ENCODE assay signal across 17 cellular contexts in genomic region chr1:3129133-3129490, GRCh38.
DNase-seq lines count a peak whose midpoint lies in the region; ATAC-seq and TF ChIP-seq lines count a peak whose summit lies in the region.
"Had no signal": no experiment of that assay in that cellular context is flagged by ENCODE, and none has a peak within 500 bp of the region (broad histone marks: within the 10 kb centered on the region; RNA-seq: fewer than 3 reads in every experiment).

No MANE protein-coding gene starts in this region.

- H2AFZ ChIP-seq in H9 (ENCODE audit: low read length) (no peak overlapping the region), neural progenitor cell (replicated peaks) (no peak overlapping the region)

- H3K4me3 Mint-ChIP-seq in H9, result no peak overlapping the region
- H3K4me3 Mint-ChIP-seq in neural progenitor cell, result peak overlapping the region; percentile 6
- H3K4me3 Mint-ChIP-seq: CD14-positive monocyte had no signal

- no peak overlapping the region for H3K56ac ChIP-seq in H9 (ENCODE audit: insufficient read length, low read depth, low read length)

- H3K36me3 Mint-ChIP-seq in H9 (ENCODE audit: insufficient read depth in 1 of 3, low read depth in 3 of 3) (no peaks in the 10 kb centered on the region), neural progenitor cell (no peaks in the 10 kb centered on the region)
- H3K36me3 Mint-ChIP-seq: CD14-positive monocyte had no signal

- no peaks in the 10 kb centered on the region; the same call in 1 of the 2 replicates for H3K4me1 ChIP-seq in H9 (ENCODE audit: insufficient read depth, low read length)
- peaks cover 52% of the 10 kb centered on the region for H3K4me1 ChIP-seq in neural progenitor cell
- H3K4me1 ChIP-seq in tibial nerve, result peaks cover 0 to 99% (median 47%) of the 10 kb centered on the region in 4 donors

- H2BK20ac ChIP-seq in H9 (ENCODE audit: low read depth, low read length, poor library complexity, severe bottlenecking), result no peak overlapping the region

- H3K27ac ChIP-seq in H9 (ENCODE audit: insufficient read length, low read depth, low read length), result no peak overlapping the region
- H3K27ac ChIP-seq in cingulate gyrus (ENCODE audit: low read depth, low read length), result peak overlapping the region; percentile 72
- no peak overlapping the region for H3K27ac ChIP-seq in neural progenitor cell
- peak overlapping the region; percentile 53 to 94 (median 87) for H3K27ac ChIP-seq in tibial nerve
- H3K27ac ChIP-seq: A549, HL-60 had no signal

- no peaks in the 10 kb centered on the region for H3K9me3 ChIP-seq in H9 (ENCODE audit: control insufficient read depth, low read depth, low read length)
- H3K9me3 ChIP-seq in neural progenitor cell (ENCODE audit: low read depth), result no peaks in the 10 kb centered on the region
- no peaks in the 10 kb centered on the region for H3K9me3 ChIP-seq in tibial nerve
- H3K9me3 ChIP-seq: A549 had no signal

- WGBS in H9 (ENCODE audit: extremely low coverage, insufficient read length, low lambda C conversion rate), result no CpG with 5 or more reads among the region's 8 CpGs
- WGBS in tibial nerve, 2 donors, result 71 to 82% methylated on average over 7 to 8 of the region's 8 CpGs

- TF ChIP-seq CTCF in H9 (conservative IDR thresholded peaks at IDR 0.05) (no peak), neural progenitor cell (IDR thresholded peaks at IDR 0.05) (no peak), tibial nerve (IDR thresholded peaks at IDR 0.05) (no peak)

- no peak for TF ChIP-seq POLR2A in tibial nerve (IDR thresholded peaks at IDR 0.05)

- no peak for TF ChIP-seq EP300 in tibial nerve (IDR thresholded peaks at IDR 0.05)

- no peak overlapping the region for H3K4ac ChIP-seq in H9 (ENCODE audit: low read depth, low read length)

- no peak overlapping the region for H2BK5ac ChIP-seq in H9 (ENCODE audit: insufficient read length, low read length)

- ATAC-seq in HG03442 (IDR thresholded peaks at IDR 0.05; ENCODE audit: unreplicated experiment), result no peak
- no peak for ATAC-seq in HG03354 (IDR thresholded peaks at IDR 0.05; ENCODE audit: poor library complexity, severe bottlenecking, unreplicated experiment)
- ATAC-seq in GM21381 (IDR thresholded peaks at IDR 0.05; ENCODE audit: unreplicated experiment), result no peak

- no peak overlapping the region for H2AK5ac ChIP-seq in H9 (ENCODE audit: insufficient read length, low read length)

- no peak overlapping the region for H2BK12ac ChIP-seq in H9 (ENCODE audit: insufficient read length, low read depth, low read length)

- peak overlapping the region; percentile 17 for H3K23ac ChIP-seq in H9 (ENCODE audit: insufficient read length, low read depth, low read length)

- H4K91ac ChIP-seq in H9 (ENCODE audit: insufficient read length, low read depth, low read length), result no peak overlapping the region

- H2BK120ac ChIP-seq in H9 (ENCODE audit: low read depth, low read length, poor library complexity, severe bottlenecking), result no peak overlapping the region

- peaks cover 21% of the 10 kb centered on the region for H3F3A ChIP-seq in neural progenitor cell (ENCODE audit: low read depth)

- H2BK15ac ChIP-seq in H9 (ENCODE audit: low read depth, low read length), result no peak overlapping the region

- H3K4me3 ChIP-seq in neural progenitor cell (no peak overlapping the region), tibial nerve (no peak overlapping the region)
- H3K4me3 ChIP-seq: A549 had no signal

- H3K4me2 ChIP-seq in H9 (ENCODE audit: insufficient read depth, insufficient read length, low read length) (no peak overlapping the region), neural progenitor cell (no peak overlapping the region)
- H3K4me2 ChIP-seq: A549 had no signal

- no peak overlapping the region for H3K9ac ChIP-seq in H9 (ENCODE audit: extremely low read depth, insufficient read length, low read length)
- H3K9ac ChIP-seq in neural progenitor cell, result no peak overlapping the region

- no peak overlapping the region for H3K14ac ChIP-seq in H9 (ENCODE audit: insufficient read depth, low read length)

- peak overlapping the region; percentile 6 for H4K8ac ChIP-seq in H9 (replicated peaks; ENCODE audit: insufficient read length, low read depth, low read length)

- no peaks in the 10 kb centered on the region for H3K79me1 ChIP-seq in H9 (ENCODE audit: insufficient read depth, low read depth, low read length, poor library complexity, severe bottlenecking)

- DNase-seq in H9 (no peak), neural progenitor cell (ENCODE audit: low spot score) (no peak), tibial nerve (ENCODE audit: low spot score in 2 of 2) (no peak)
- DNase-seq: COR-L47, DMS153, EL, KBM-7, NCI-H1436, NCI-H2029 treated with DMSO at 0.1 percent for 48 hours, NCI-H774 had no signal

- H3K18ac ChIP-seq in H9 (ENCODE audit: insufficient read length, low read depth, low read length), result no peak overlapping the region

- H4K5ac ChIP-seq in H9 (ENCODE audit: insufficient read length, low read depth, low read length), result no peak overlapping the region

- no peak overlapping the region for H3T11ph ChIP-seq in H9 (ENCODE audit: low read length)

- H3K27me3 ChIP-seq in H9 (ENCODE audit: insufficient read depth, low read length), result no peaks in the 10 kb centered on the region
- H3K27me3 ChIP-seq in neural progenitor cell, result no peaks in the 10 kb centered on the region
- no peaks in the 10 kb centered on the region for H3K27me3 ChIP-seq in tibial nerve

- H3K79me2 ChIP-seq in H9 (ENCODE audit: insufficient read depth, low read length) (no peaks in the 10 kb centered on the region), neural progenitor cell (ENCODE audit: low read depth) (no peaks in the 10 kb centered on the region)

- H3K27ac Mint-ChIP-seq in H9 (peak overlapping the region in 1 of 3 experiments; percentile 27; a peak in 2 of 7 replicates), neural progenitor cell (peak overlapping the region; percentile 87)
- H3K27ac Mint-ChIP-seq: CD14-positive monocyte had no signal

- no peaks in the 10 kb centered on the region; a peak in 1 of 5 replicates for H3K9me3 Mint-ChIP-seq in H9
- H3K9me3 Mint-ChIP-seq in neural progenitor cell, result peaks cover 3% of the 10 kb centered on the region
- H3K9me3 Mint-ChIP-seq: CD14-positive monocyte had no signal

- H3K4me1 Mint-ChIP-seq in H9 (peaks cover 13 to 17% of the 10 kb centered on the region in 2 experiments), neural progenitor cell (peaks cover 68% of the 10 kb centered on the region)
- H3K4me1 Mint-ChIP-seq: CD14-positive monocyte had no signal

- H4K20me1 ChIP-seq in H9 (ENCODE audit: control insufficient read depth, insufficient read depth, insufficient read length) (no peaks in the 10 kb centered on the region), neural progenitor cell (ENCODE audit: low read depth) (no peaks in the 10 kb centered on the region)

- H3K23me2 ChIP-seq in H9 (ENCODE audit: insufficient read length, low read depth, low read length, poor library complexity, severe bottlenecking), result no peaks in the 10 kb centered on the region

- H3K27me3 Mint-ChIP-seq in H9 (ENCODE audit: low read depth) (peaks cover 3% of the 10 kb centered on the region; the same call in 1 of the 2 replicates), neural progenitor cell (ENCODE audit: insufficient read depth, low read depth) (peaks cover 8% of the 10 kb centered on the region)

- no peaks in the 10 kb centered on the region for H3K36me3 ChIP-seq in neural progenitor cell
- no peaks in the 10 kb centered on the region for H3K36me3 ChIP-seq in tibial nerve

Comparison
In these comparisons a context has a peak if more than half of its experiments do, and no peak if none do; other contexts are left out.
1. H3K27ac ChIP-seq: peak in cingulate gyrus (single experiment) and tibial nerve (4 of 4); none in H9 (single experiment) and neural progenitor cell (single experiment).